In genomic region chr11:99068832-99069231, GRCh38 we compare ENCODE assay signal across 22 cellular contexts. TPM values are rescaled to one million over a fixed set of nuclear protein-coding genes. Genes with fewer than 3 reads are reported as not detected.
A peak's percentile ranks its signal among the peaks of the same experiment; 100 is the strongest.
DNase-seq lines count a peak whose midpoint lies in the region; ATAC-seq, FAIRE-seq and TF ChIP-seq lines count a peak whose summit lies in the region.
"Had no signal": no experiment of that assay in that cellular context is flagged by ENCODE, and none has a peak within 500 bp of the region (broad histone marks: within the 10 kb centered on the region; RNA-seq: fewer than 3 reads in every experiment).

No MANE protein-coding gene starts in this region.

- peaks cover 2% of the 10 kb centered on the region for H3K9me3 Mint-ChIP-seq in activated CD8-positive, alpha-beta T cell treated with anti-CD3 and anti-CD28 coated beads for 36 hours
- H3K9me3 Mint-ChIP-seq: endodermal cell, H9, nephron progenitor cell had no signal

- TF ChIP-seq CTCF in OCI-LY3 (IDR thresholded peaks at IDR 0.05; ENCODE audit: low read depth, low read length), result no peak
- TF ChIP-seq CTCF in activated CD8-positive, alpha-beta T cell treated with anti-CD3 and anti-CD28 coated beads for 36 hours (IDR thresholded peaks at IDR 0.05), result no peak

- H3K36me3 ChIP-seq in OCI-LY3 (replicated peaks; ENCODE audit: low read depth, low read length), result no peaks in the 10 kb centered on the region

- no peaks in the 10 kb centered on the region for H4K20me1 ChIP-seq in OCI-LY3 (ENCODE audit: insufficient read depth, low read length)

- DNase-seq in activated CD8-positive, alpha-beta T cell treated with anti-CD3 and anti-CD28 coated beads for 36 hours, result no peak
- no peak for DNase-seq in NCI-H2227 treated with DMSO at 0.1 percent for 48 hours (lab: John Stamatoyannopoulos, UW)
- no peak for DNase-seq in amygdala (lab: John Stamatoyannopoulos, UW)
- DNase-seq: activated CD4-positive, alpha-beta T cell treated with anti-CD3 and anti-CD28 coated beads for 4 hours; activated naive CD8-positive, alpha-beta T cell treated with anti-CD3 and anti-CD28 coated beads, Interleukin-2, amount 50 U/mL, for 24 hours; activated T-cell treated with anti-CD3 and anti-CD28 coated beads, Interleukin-2, amount 50 U/mL, for 72 hours; endodermal cell; foreskin fibroblast; H9; NCI-H2029; NCI-H526 treated with DMSO at 0.1 percent for 48 hours; nephron progenitor cell; Right ventricle myocardium superior; T1000 had no signal

- ATAC-seq in GM19025 (IDR thresholded peaks at IDR 0.05; ENCODE audit: low read depth, unreplicated experiment), result peak; percentile 35
- peak; percentile 35 for ATAC-seq in HG03342 (IDR thresholded peaks at IDR 0.05; ENCODE audit: unreplicated experiment)
- no peak for ATAC-seq in activated CD8-positive, alpha-beta T cell treated with anti-CD3 and anti-CD28 coated beads for 36 hours
- ATAC-seq: activated naive CD8-positive, alpha-beta T cell treated with anti-CD3 and anti-CD28 coated beads, Interleukin-2, amount 50 U/mL, for 24 hours; activated T-cell treated with anti-CD3 and anti-CD28 coated beads, Interleukin-2, amount 50 U/mL, for 72 hours had no signal

- no peaks in the 10 kb centered on the region for H3K36me3 Mint-ChIP-seq in activated CD8-positive, alpha-beta T cell treated with anti-CD3 and anti-CD28 coated beads for 36 hours (ENCODE audit: low read depth)
- H3K36me3 Mint-ChIP-seq: CD14-positive monocyte, memory B cell had no signal

- peaks cover 20% of the 10 kb centered on the region for H3K4me1 ChIP-seq in OCI-LY3 (ENCODE audit: low read length)

- intact Hi-C loops in activated CD8-positive, alpha-beta T cell treated with anti-CD3 and anti-CD28 coated beads for 36 hours (cut with micrococcal nuclease), result no loop called here

- no peak overlapping the region for H2AFZ ChIP-seq in OCI-LY3 (ENCODE audit: low read depth, low read length)

- peak overlapping the region; percentile 67 for H3K4me2 ChIP-seq in OCI-LY3 (ENCODE audit: low read length)

- H3K4me3 Mint-ChIP-seq in activated CD8-positive, alpha-beta T cell treated with anti-CD3 and anti-CD28 coated beads for 36 hours, result no peak overlapping the region
- H3K4me3 Mint-ChIP-seq: activated naive CD8-positive, alpha-beta T cell treated with anti-CD3 and anti-CD28 coated beads, Interleukin-2, amount 50 U/mL, for 24 hours; activated T-cell treated with anti-CD3 and anti-CD28 coated beads, Interleukin-2, amount 50 U/mL, for 72 hours; CD14-positive monocyte; endodermal cell; H9; memory B cell; nephron progenitor cell had no signal

- no peak overlapping the region for H3K27ac ChIP-seq in OCI-LY3 (ENCODE audit: low read length)

- H3K9me3 ChIP-seq in OCI-LY3 (ENCODE audit: insufficient read depth, low read length), result no peaks in the 10 kb centered on the region

- H3K27me3 Mint-ChIP-seq in activated CD8-positive, alpha-beta T cell treated with anti-CD3 and anti-CD28 coated beads for 36 hours, result no peaks in the 10 kb centered on the region
- H3K27me3 Mint-ChIP-seq: activated naive CD8-positive, alpha-beta T cell treated with anti-CD3 and anti-CD28 coated beads, Interleukin-2, amount 50 U/mL, for 24 hours had no signal

- H3K79me2 ChIP-seq in OCI-LY3 (ENCODE audit: low read length), result no peaks in the 10 kb centered on the region

- no peak overlapping the region for H3K4me3 ChIP-seq in OCI-LY3 (ENCODE audit: low read length)

- no peaks in the 10 kb centered on the region for H3K27me3 ChIP-seq in OCI-LY3 (ENCODE audit: low read depth, low read length)

- H3K27ac Mint-ChIP-seq in activated CD8-positive, alpha-beta T cell treated with anti-CD3 and anti-CD28 coated beads for 36 hours, result no peak overlapping the region
- H3K27ac Mint-ChIP-seq: activated naive CD8-positive, alpha-beta T cell treated with anti-CD3 and anti-CD28 coated beads, Interleukin-2, amount 50 U/mL, for 24 hours; activated T-cell treated with anti-CD3 and anti-CD28 coated beads, Interleukin-2, amount 50 U/mL, for 72 hours; CD14-positive monocyte; endodermal cell; H9; memory B cell; nephron progenitor cell had no signal

- H3K4me1 Mint-ChIP-seq in activated CD8-positive, alpha-beta T cell treated with anti-CD3 and anti-CD28 coated beads for 36 hours (ENCODE audit: low read depth), result no peaks in the 10 kb centered on the region

- CTCF ChIA-PET in activated CD8-positive, alpha-beta T cell treated with anti-CD3 and anti-CD28 coated beads for 36 hours (lab: Charles Lee), result no interaction called here

- H3K9ac ChIP-seq in OCI-LY3 (ENCODE audit: low read length), result no peak overlapping the region

- POLR2A ChIA-PET in activated CD8-positive, alpha-beta T cell treated with anti-CD3 and anti-CD28 coated beads for 36 hours (lab: Charles Lee), result no interaction called here

- peak; percentile 62 for FAIRE-seq in islet of Langerhans (lab: Jason Lieb, UNC)
- FAIRE-seq: GM12891 had no signal

RNA-seq across cellular contexts. Expression of gene CNTN5, which starts 48.1 kb away (rescaled TPM):
- not detected for total RNA-seq in activated CD8-positive, alpha-beta T cell treated with anti-CD3 and anti-CD28 coated beads for 36 hours
- total RNA-seq: activated T-cell treated with anti-CD3 and anti-CD28 coated beads, Interleukin-2, amount 50 U/mL, for 72 hours; H9; pulmonary artery endothelial cell; Right ventricle myocardium superior had no signal
